Comparison of ENCODE assay signal across 16 cellular contexts in the genomic region with DNA sequence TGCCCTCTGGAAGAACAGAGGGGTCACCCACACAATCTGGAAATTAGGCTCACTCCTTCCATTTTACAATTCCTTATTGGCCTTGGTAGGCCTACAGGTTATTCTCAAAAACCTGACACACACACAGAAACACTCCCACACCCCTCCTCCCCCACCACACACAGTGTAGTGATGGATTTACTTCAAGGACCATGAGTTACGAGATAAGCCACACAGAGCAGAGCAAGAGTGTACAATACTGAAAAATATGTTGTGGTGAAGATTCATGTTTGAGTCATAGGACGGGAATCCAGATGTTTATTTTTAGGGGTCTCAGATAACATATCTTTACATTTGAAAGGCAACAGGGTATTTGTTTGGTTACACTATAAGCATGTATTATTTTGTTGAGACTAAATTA.
A peak's percentile ranks its signal among the peaks of the same experiment; 100 is the strongest.
DNase-seq lines count a peak whose midpoint lies in the region; ATAC-seq and TF ChIP-seq lines count a peak whose summit lies in the region.
"Had no signal": no experiment of that assay in that cellular context is flagged by ENCODE, and none has a peak within 500 bp of the region (broad histone marks: within the 10 kb centered on the region; RNA-seq: fewer than 3 reads in every experiment).

No MANE protein-coding gene starts in this region.

- peaks cover 5% of the 10 kb centered on the region for H3K4me1 Mint-ChIP-seq in CD8-positive, alpha-beta T cell (ENCODE audit: low read depth)
- H3K4me1 Mint-ChIP-seq: activated B cell treated with CpG ODN at 0.5 μM for 24 hours; CD4-positive, CD25-positive, alpha-beta regulatory T cell had no signal

- H3K27me3 ChIP-seq in CD8-positive, alpha-beta T cell (ENCODE audit: insufficient read depth, low read length) = no peaks in the 10 kb centered on the region
- H3K27me3 ChIP-seq: stomach had no signal

- no peaks in the 10 kb centered on the region for H3K27me3 Mint-ChIP-seq in CD8-positive, alpha-beta T cell (ENCODE audit: low read depth)
- H3K27me3 Mint-ChIP-seq: activated B cell treated with CpG ODN at 0.5 μM for 24 hours; CD4-positive, CD25-positive, alpha-beta regulatory T cell; IgD-negative memory B cell had no signal

- no peaks in the 10 kb centered on the region for H3K9me3 ChIP-seq in CD8-positive, alpha-beta T cell (ENCODE audit: low read length)
- H3K9me3 ChIP-seq: stomach had no signal

- DNase-seq in H4 (ENCODE audit: low spot score) = peak; percentile 31
- peak; percentile 61 for DNase-seq in NCI-H69 (lab: John Stamatoyannopoulos, UW)
- DNase-seq in cardiac fibroblast (ENCODE audit: low read depth in 2 of 2) = peak; percentile 48 to 59
- DNase-seq in skeletal muscle cell (ENCODE audit: low read depth) = peak; percentile 10
- DNase-seq in omental fat pad (ENCODE audit: low spot score) = no peak
- DNase-seq in CD8-positive, alpha-beta T cell = no peak
- DNase-seq in NOMO-1 treated with dmso at 0.1 percent for 144 hours (lab: John Stamatoyannopoulos, UW; ENCODE audit: unreplicated experiment) = no peak
- DNase-seq: activated B cell treated with CpG ODN at 0.5 μM for 24 hours; activated naive CD4-positive, alpha-beta T cell treated with anti-CD3 and anti-CD28 coated beads, Interleukin-2, amount 50 U/mL, for 16 hours; CD4-positive, CD25-positive, alpha-beta regulatory T cell; NCI-H1436 treated with DMSO at 0.1 percent for 48 hours; NCI-H774; stomach had no signal

- H3K9me3 Mint-ChIP-seq in CD8-positive, alpha-beta T cell = no peaks in the 10 kb centered on the region
- H3K9me3 Mint-ChIP-seq: activated B cell treated with CpG ODN at 0.5 μM for 24 hours, IgD-negative memory B cell had no signal

- H3K4me3 ChIP-seq in cardiac fibroblast (replicated peaks in 1 of 2; ENCODE audit: low read depth in 2 of 2, low read length in 2 of 2) (no peak overlapping the region), skeletal muscle cell (ENCODE audit: low read depth, low read length) (no peak overlapping the region)
- no peak overlapping the region for H3K4me3 ChIP-seq in CD8-positive, alpha-beta T cell (ENCODE audit: low read depth, low read length)
- H3K4me3 ChIP-seq: lung, stomach had no signal

- CTCF ChIA-PET in CD8-positive, alpha-beta T cell (lab: Charles Lee) = no interaction called here

- H3K36me3 ChIP-seq in CD8-positive, alpha-beta T cell (ENCODE audit: insufficient read depth, low read length) = no peaks in the 10 kb centered on the region
- H3K36me3 ChIP-seq: stomach had no signal

- intact Hi-C loops in CD8-positive, alpha-beta T cell (cut with DNase I, micrococcal nuclease) = no loop called here

- no peak overlapping the region for H3K27ac ChIP-seq in CD8-positive, alpha-beta T cell (ENCODE audit: low read depth, low read length)
- H3K27ac ChIP-seq: epithelial cell of prostate, stomach had no signal

- POLR2A ChIA-PET in CD8-positive, alpha-beta T cell (lab: Charles Lee) = no interaction called here

- ATAC-seq in omental fat pad (ENCODE audit: low FRiP score) = no peak
- no peak for ATAC-seq in CD8-positive, alpha-beta T cell

- no peak overlapping the region for H3K27ac Mint-ChIP-seq in CD8-positive, alpha-beta T cell
- H3K27ac Mint-ChIP-seq: activated B cell treated with CpG ODN at 0.5 μM for 24 hours; CD4-positive, CD25-positive, alpha-beta regulatory T cell; IgD-negative memory B cell had no signal

- no peaks in the 10 kb centered on the region for H3K4me1 ChIP-seq in CD8-positive, alpha-beta T cell (ENCODE audit: insufficient read depth, low read length)

- H3K36me3 Mint-ChIP-seq in CD8-positive, alpha-beta T cell = no peaks in the 10 kb centered on the region
- H3K36me3 Mint-ChIP-seq: CD4-positive, CD25-positive, alpha-beta regulatory T cell had no signal

- no peak overlapping the region for H3K4me3 Mint-ChIP-seq in CD8-positive, alpha-beta T cell
- H3K4me3 Mint-ChIP-seq: activated B cell treated with CpG ODN at 0.5 μM for 24 hours; CD4-positive, CD25-positive, alpha-beta regulatory T cell; IgD-negative memory B cell had no signal

- TF ChIP-seq CTCF in cardiac fibroblast (IDR thresholded peaks at IDR 0.05; ENCODE audit: low read depth, low read length) (no peak), omental fat pad (IDR thresholded peaks at IDR 0.05) (no peak)
- TF ChIP-seq CTCF in CD8-positive, alpha-beta T cell (IDR thresholded peaks at IDR 0.05) = no peak

Comparison
In these comparisons a context has a peak if more than half of its experiments do, and no peak if none do; other contexts are left out.
1. DNase-seq: peak in H4 (single experiment), NCI-H69 (single experiment), cardiac fibroblast (2 of 2) and skeletal muscle cell (single experiment); none in omental fat pad (single experiment), CD8-positive, alpha-beta T cell (0 of 7) and NOMO-1 treated with dmso at 0.1 percent for 144 hours (single experiment).